Comparison of ENCODE assay signal across 8 cellular contexts in genomic region chr1:150981177-150981804, GRCh38. TPM values are rescaled to one million over a fixed set of nuclear protein-coding genes. Genes with fewer than 3 reads are reported as not detected.
DNase-seq lines count a peak whose midpoint lies in the region; ATAC-seq and TF ChIP-seq lines count a peak whose summit lies in the region.
"Had no signal": no experiment of that assay in that cellular context is flagged by ENCODE, and none has a peak within 500 bp of the region (broad histone marks: within the 10 kb centered on the region; RNA-seq: fewer than 3 reads in every experiment).

No MANE protein-coding gene starts in this region.

- H3K27me3 Mint-ChIP-seq in activated CD8-positive, alpha-beta T cell treated with anti-CD3 and anti-CD28 coated beads for 36 hours = no peaks in the 10 kb centered on the region

- no peak for TF ChIP-seq CTCF in activated CD8-positive, alpha-beta T cell treated with anti-CD3 and anti-CD28 coated beads for 36 hours (IDR thresholded peaks at IDR 0.05)

- POLR2A ChIA-PET in activated CD8-positive, alpha-beta T cell treated with anti-CD3 and anti-CD28 coated beads for 36 hours (lab: Charles Lee) = interaction anchor here (0.6 to 3.1 kb wide), 3 partner anchors 17 to 466 kb away, joined by 3 to 9 read pairs (median 3); partner anchors contain the start of genes FALEC and MINDY1

- no peak overlapping the region for H3K4me3 Mint-ChIP-seq in activated CD8-positive, alpha-beta T cell treated with anti-CD3 and anti-CD28 coated beads for 36 hours

- ATAC-seq in HG03460 (IDR thresholded peaks at IDR 0.05; ENCODE audit: unreplicated experiment) (no peak), GM18502 (IDR thresholded peaks at IDR 0.05; ENCODE audit: poor library complexity, unreplicated experiment) (no peak)
- no peak for ATAC-seq in activated CD8-positive, alpha-beta T cell treated with anti-CD3 and anti-CD28 coated beads for 36 hours

- CTCF ChIA-PET in activated CD8-positive, alpha-beta T cell treated with anti-CD3 and anti-CD28 coated beads for 36 hours (lab: Charles Lee) = interaction anchor here (1.1 to 8.4 kb wide), 5 partner anchors 15 to 216 kb away, joined by 3 to 103 read pairs (median 4); partner anchors contain the start of gene CTSS

- intact Hi-C loops in activated CD8-positive, alpha-beta T cell treated with anti-CD3 and anti-CD28 coated beads for 36 hours (cut with micrococcal nuclease) = no loop called here

- H3K9me3 Mint-ChIP-seq in activated CD8-positive, alpha-beta T cell treated with anti-CD3 and anti-CD28 coated beads for 36 hours = no peaks in the 10 kb centered on the region

- H3K4me1 Mint-ChIP-seq in activated CD8-positive, alpha-beta T cell treated with anti-CD3 and anti-CD28 coated beads for 36 hours (ENCODE audit: low read depth) = peaks cover 26% of the 10 kb centered on the region

- DNase-seq in DMS53 treated with DMSO at 0.1 percent for 48 hours (lab: John Stamatoyannopoulos, UW; ENCODE audit: unreplicated experiment) (peak; percentile 72), NCI-H2171 treated with DMSO at 0.1 percent for 48 hours (lab: John Stamatoyannopoulos, UW) (peak; percentile 97), kidney tubule cell (ENCODE audit: low spot score) (peak; percentile 64)
- DNase-seq in activated CD8-positive, alpha-beta T cell treated with anti-CD3 and anti-CD28 coated beads for 36 hours = no peak
- DNase-seq: KBM-7 had no signal

- H3K27ac Mint-ChIP-seq in activated CD8-positive, alpha-beta T cell treated with anti-CD3 and anti-CD28 coated beads for 36 hours = no peak overlapping the region

- no peaks in the 10 kb centered on the region for H3K36me3 Mint-ChIP-seq in activated CD8-positive, alpha-beta T cell treated with anti-CD3 and anti-CD28 coated beads for 36 hours (ENCODE audit: low read depth)

RNA-seq across cellular contexts. Expression of gene ANXA9, which starts 0.8 kb away (rescaled TPM):
- total RNA-seq in activated CD8-positive, alpha-beta T cell treated with anti-CD3 and anti-CD28 coated beads for 36 hours = under 1 TPM in 1 of 2 experiments, not detected in 1; 0.25 TPM
- total RNA-seq: GM12878 had no signal

RNA-seq across cellular contexts. Expression of gene CERS2, which starts 6.7 kb away (rescaled TPM):
- 100 to 1,000 TPM; 129 to 132 TPM for total RNA-seq in activated CD8-positive, alpha-beta T cell treated with anti-CD3 and anti-CD28 coated beads for 36 hours

RNA-seq across cellular contexts. Expression of gene MINDY1, which starts 25.4 kb away (rescaled TPM):
- total RNA-seq in activated CD8-positive, alpha-beta T cell treated with anti-CD3 and anti-CD28 coated beads for 36 hours = 10 to 100 TPM; 10.4 TPM

RNA-seq across cellular contexts. Expression of gene PRUNE1, which starts 27.0 kb away (rescaled TPM):
- total RNA-seq in activated CD8-positive, alpha-beta T cell treated with anti-CD3 and anti-CD28 coated beads for 36 hours = 10 to 100 TPM; 12.4 to 15.7 TPM

RNA-seq across cellular contexts. Expression of gene BNIPL, which starts 55.1 kb away (rescaled TPM):
- 1 to 10 TPM in 1 of 2 experiments, under 1 TPM in 1; 0.54 to 1.4 TPM for total RNA-seq in activated CD8-positive, alpha-beta T cell treated with anti-CD3 and anti-CD28 coated beads for 36 hours
